ENCODE assay signal across 26 cellular contexts in genomic region chr2:221514305-221515040, GRCh38. TPM values are rescaled to one million over a fixed set of nuclear protein-coding genes. Genes with fewer than 3 reads are reported as not detected.
A peak's percentile ranks its signal among the peaks of the same experiment; 100 is the strongest.
DNase-seq lines count a peak whose midpoint lies in the region; ATAC-seq and TF ChIP-seq lines count a peak whose summit lies in the region.
"Had no signal": no experiment of that assay in that cellular context is flagged by ENCODE, and none has a peak within 500 bp of the region (broad histone marks: within the 10 kb centered on the region; RNA-seq: fewer than 3 reads in every experiment).

No MANE protein-coding gene starts in this region.

- H3K36me3 ChIP-seq in heart left ventricle: no peaks in the 10 kb centered on the region
- H3K36me3 ChIP-seq: esophagus muscularis mucosa, SJCRH30, stomach had no signal

- H3K27me3 Mint-ChIP-seq in endothelial cell (ENCODE audit: unreplicated experiment): no peaks in the 10 kb centered on the region

- H3K4me3 ChIP-seq in right cardiac atrium (ENCODE audit: low read length): no peak overlapping the region
- H3K4me3 ChIP-seq in heart left ventricle: no peak overlapping the region
- no peak overlapping the region for H3K4me3 ChIP-seq in dorsolateral prefrontal cortex
- H3K4me3 ChIP-seq: esophagus muscularis mucosa, PC-9, SJCRH30, skin epidermis, stomach had no signal

- peaks cover 19% of the 10 kb centered on the region for H3K4me1 Mint-ChIP-seq in endothelial cell (ENCODE audit: unreplicated experiment)

- H3K4me1 ChIP-seq in right cardiac atrium (ENCODE audit: control insufficient read depth, insufficient read depth, low read length) (peaks cover 19% of the 10 kb centered on the region), heart left ventricle (peaks cover 5 to 45% (median 25%) of the 10 kb centered on the region in 12 donors)

- 57% methylated on average over 5 of the region's 5 CpGs for WGBS in right cardiac atrium
- 61 to 66% (median 64%) methylated on average over 5 of the region's 5 CpGs for WGBS in heart left ventricle, 4 donors

- no peaks in the 10 kb centered on the region for H3K36me3 Mint-ChIP-seq in endothelial cell (ENCODE audit: low read depth, unreplicated experiment)

- DNase-seq in right cardiac atrium (no peak), heart left ventricle (no peak), NCI-H69 (lab: John Stamatoyannopoulos, UW) (peak; percentile 70), dorsolateral prefrontal cortex (peak in 1 of 10 donors; percentile 24), endothelial cell (ENCODE audit: low spot score) (no peak), Ammon's horn (ENCODE audit: low spot score) (no peak)
- DNase-seq: activated CD4-positive, alpha-beta T cell treated with anti-CD3 and anti-CD28 coated beads, Interleukin-2, amount 50 U/mL, for 48 hours; activated naive CD4-positive, alpha-beta T cell; amniotic stem cell; central memory CD4-positive, alpha-beta T cell; effector CD4-positive, alpha-beta T cell; kidney glomerular epithelial cell; mesenchymal stem cell; naive B cell; NCI-H526; PC-9; SJCRH30; stimulated activated CD4-positive, alpha-beta T cell treated with anti-CD3 and anti-CD28 coated beads, Interleukin-2, amount 100 ng/mL, for 48 hours; stomach had no signal

- H3K27ac ChIP-seq in right cardiac atrium (ENCODE audit: low read length): peak overlapping the region; percentile 70
- peak overlapping the region in 1 of 12 donors; percentile 28 for H3K27ac ChIP-seq in heart left ventricle
- H3K27ac ChIP-seq in dorsolateral prefrontal cortex: peak overlapping the region in 56 of 59 donors; percentile 5 to 92 (median 76)
- H3K27ac ChIP-seq: C4-2B, esophagus muscularis mucosa, PC-9, SJCRH30, skin epidermis, VCaP had no signal

- no peak overlapping the region for H3K27ac Mint-ChIP-seq in endothelial cell (ENCODE audit: unreplicated experiment)
- H3K27ac Mint-ChIP-seq: T-helper 1 cell treated with Interleukin-12 subunit alpha and Interleukin-12 subunit beta and Interleukin-4 antibody, amounts not matched to agents 30 μg/mL and 1 μg/mL, for 36 hours had no signal

- no peak overlapping the region for H3K4me3 Mint-ChIP-seq in endothelial cell (ENCODE audit: unreplicated experiment)
- H3K4me3 Mint-ChIP-seq: naive B cell; T-helper 1 cell treated with Interleukin-12 subunit alpha and Interleukin-12 subunit beta and Interleukin-4 antibody, amounts not matched to agents 30 μg/mL and 1 μg/mL, for 36 hours had no signal

- H3K27me3 ChIP-seq in right cardiac atrium (ENCODE audit: control insufficient read depth, insufficient read depth): no peaks in the 10 kb centered on the region
- H3K27me3 ChIP-seq in heart left ventricle: no peaks in the 10 kb centered on the region
- no peaks in the 10 kb centered on the region for H3K27me3 ChIP-seq in dorsolateral prefrontal cortex
- H3K27me3 ChIP-seq: esophagus muscularis mucosa, SJCRH30, stomach had no signal

- no peak for TF ChIP-seq POLR2A in heart left ventricle (IDR thresholded peaks at IDR 0.05)

- TF ChIP-seq CTCF in heart left ventricle (IDR thresholded peaks at IDR 0.05) (no peak), dorsolateral prefrontal cortex (IDR thresholded peaks at IDR 0.05 in 54 of 56, conservative IDR thresholded peaks at IDR 0.05 in 2 of 56; ENCODE audit: low read depth in 1 of 56, partially characterized antibody in 56 of 56) (no peak), endothelial cell (IDR thresholded peaks at IDR 0.05; ENCODE audit: unreplicated experiment) (no peak)

- ATAC-seq in right cardiac atrium (no peak), heart left ventricle (no peak), GM18907 (IDR thresholded peaks at IDR 0.05; ENCODE audit: unreplicated experiment) (no peak), HG02642 (IDR thresholded peaks at IDR 0.05; ENCODE audit: poor library complexity, unreplicated experiment) (no peak)

- H3K9me3 Mint-ChIP-seq in endothelial cell (ENCODE audit: unreplicated experiment): no peaks in the 10 kb centered on the region
- H3K9me3 Mint-ChIP-seq: T-helper 1 cell treated with Interleukin-12 subunit alpha and Interleukin-12 subunit beta and Interleukin-4 antibody, amounts not matched to agents 30 μg/mL and 1 μg/mL, for 36 hours had no signal

- intact Hi-C loops in right cardiac atrium (cut with DNase I) (loop anchor here in 1 of 4 donors (10.0 kb wide), 1 partner anchor 50 kb away; no protein-coding TSS in a partner anchor), heart left ventricle (cut with DNase I) (loop anchor here in 1 of 10 donors (10.0 kb wide), 1 partner anchor 70 kb away; no protein-coding TSS in a partner anchor), dorsolateral prefrontal cortex (cut with DNase I) (no loop called here)

- no peaks in the 10 kb centered on the region for H3K9me3 ChIP-seq in right cardiac atrium (ENCODE audit: control insufficient read depth, low read length)
- H3K9me3 ChIP-seq in heart left ventricle: no peaks in the 10 kb centered on the region
- H3K9me3 ChIP-seq: esophagus muscularis mucosa, SJCRH30, stomach had no signal

RNA-seq across cellular contexts. Expression of gene EPHA4, which starts 57.6 kb away (rescaled TPM):
- total RNA-seq in right cardiac atrium: 100 to 1,000 TPM in 3 of 4 donors, 10 to 100 TPM in 1; 76.9 to 110 (median 104) TPM
- 25.9 TPM for polyA plus RNA-seq in right cardiac atrium
- 10 to 100 TPM; 12.4 to 35.2 (median 19.8) TPM for total RNA-seq in heart left ventricle
- polyA plus RNA-seq in heart left ventricle: 1 to 10 TPM; 4.2 to 6.9 TPM
- total RNA-seq in dorsolateral prefrontal cortex: 100 to 1,000 TPM in 117 of 120 experiments, 10 to 100 TPM in 3; 61.1 to 341 (median 199) TPM
- 62.0 TPM for total RNA-seq in endothelial cell (ENCODE audit: unreplicated experiment)
